In the genomic region with DNA sequence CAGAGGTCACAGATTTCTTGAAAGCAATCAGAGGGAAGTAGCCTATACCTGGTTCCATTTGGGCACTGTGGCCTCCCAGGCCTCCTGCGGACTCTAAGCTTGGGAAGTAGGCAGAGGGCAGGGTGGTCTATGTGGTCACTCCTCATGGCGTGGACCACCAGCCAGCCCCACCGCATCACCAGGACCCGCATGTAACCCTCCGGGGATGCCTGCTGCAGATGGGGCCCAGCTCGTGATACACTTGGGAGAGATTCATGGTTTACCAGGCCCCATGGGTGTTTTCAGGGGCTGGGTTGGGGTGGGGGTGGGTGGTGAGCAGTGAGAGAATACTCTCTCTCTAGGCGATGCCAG, we compare ENCODE assay signal across 18 cellular contexts.
DNase-seq lines count a peak whose midpoint lies in the region; ATAC-seq and TF ChIP-seq lines count a peak whose summit lies in the region.
"Had no signal": no experiment of that assay in that cellular context is flagged by ENCODE, and none has a peak within 500 bp of the region (broad histone marks: within the 10 kb centered on the region; RNA-seq: fewer than 3 reads in every experiment).

No MANE protein-coding gene starts in this region.

- H3K4me1 Mint-ChIP-seq in Calu3 (ENCODE audit: low read depth, unreplicated experiment) = peaks cover 61% of the 10 kb centered on the region
- H3K4me1 Mint-ChIP-seq in endodermal cell = peaks cover 9% of the 10 kb centered on the region

- H3K9ac ChIP-seq in endodermal cell (ENCODE audit: extremely low read depth, low read length, poor library complexity, severe bottlenecking) (no peak overlapping the region), skeletal muscle satellite cell (ENCODE audit: low read depth, low read length) (peak overlapping the region; percentile 35)
- H3K9ac ChIP-seq: KMS-11 had no signal

- intact Hi-C loops in Calu3 (cut with micrococcal nuclease; ENCODE audit: unreplicated experiment) = no loop called here

- H3K4me3 Mint-ChIP-seq in Calu3 (ENCODE audit: low read depth, unreplicated experiment) = no peak overlapping the region
- no peak overlapping the region for H3K4me3 Mint-ChIP-seq in endodermal cell
- H3K4me3 Mint-ChIP-seq: activated naive CD8-positive, alpha-beta T cell treated with anti-CD3 and anti-CD28 coated beads, Interleukin-2, amount 50 U/mL, for 24 hours; brain had no signal

- H3K4me3 ChIP-seq in endodermal cell (ENCODE audit: low read length) (no peak overlapping the region), skeletal muscle satellite cell (ENCODE audit: low read length) (no peak overlapping the region)

- H3K27me3 ChIP-seq in endodermal cell (ENCODE audit: control insufficient read depth, insufficient read depth, low read length, poor library complexity, severe bottlenecking) (no peaks in the 10 kb centered on the region), skeletal muscle satellite cell (ENCODE audit: control insufficient read depth, insufficient read depth, low read length) (no peaks in the 10 kb centered on the region)

- 75 to 94% methylated on average over 1 to 7 of the region's 7 CpGs for WGBS in endodermal cell (ENCODE audit: insufficient coverage in 1 of 2, insufficient read length in 1 of 2), 2 experiments

- POLR2A ChIA-PET in RWPE1 (lab: Yijun Ruan, JAX; ENCODE audit: low non-redundant PET) = no interaction called here

- peaks cover 40% of the 10 kb centered on the region for H3K36me3 Mint-ChIP-seq in Calu3 (ENCODE audit: insufficient read depth, unreplicated experiment)
- no peaks in the 10 kb centered on the region for H3K36me3 Mint-ChIP-seq in endodermal cell (ENCODE audit: low read depth)
- H3K36me3 Mint-ChIP-seq: brain had no signal

- no peaks in the 10 kb centered on the region for H3K36me3 ChIP-seq in endodermal cell (ENCODE audit: control insufficient read depth, insufficient read depth, low read length)
- no peaks in the 10 kb centered on the region for H3K36me3 ChIP-seq in skeletal muscle satellite cell (ENCODE audit: insufficient read depth, low read length)
- H3K36me3 ChIP-seq: neutrophil had no signal

- H3K27ac ChIP-seq in RWPE1 (peak overlapping the region; percentile 65; the same call in 1 of the 2 replicates), endodermal cell (ENCODE audit: low read depth, low read length) (no peak overlapping the region)
- H3K27ac ChIP-seq: KMS-11, neutrophil had no signal

- TF ChIP-seq CTCF in Calu3 (IDR thresholded peaks at IDR 0.05; ENCODE audit: unreplicated experiment) = no peak
- TF ChIP-seq CTCF in RWPE1 (conservative IDR thresholded peaks at IDR 0.05; ENCODE audit: low read depth) = no peak
- no peak for TF ChIP-seq CTCF in endodermal cell (conservative IDR thresholded peaks at IDR 0.05)

- BruUV-seq in Calu3 (replicated peaks; lab: Mats Ljungman, UMichigan) = no TSS peak

- DNase-seq in Calu3 (no peak), RWPE1 (ENCODE audit: low spot score) (no peak), endodermal cell (peak; percentile 17), foreskin melanocyte (no peak)
- DNase-seq: activated effector memory CD4-positive, alpha-beta T cell treated with anti-CD3 and anti-CD28 coated beads, Interleukin-2, amount 50 U/mL, for 16 hours; activated naive CD8-positive, alpha-beta T cell treated with anti-CD3 and anti-CD28 coated beads, Interleukin-2, amount 50 U/mL, for 24 hours; DMS 273 treated with DMSO at 0.1 percent for 48 hours; NCI-H146; NCI-H446 treated with DMSO at 0.1 percent for 48 hours; small intestine; stimulated activated CD4-positive, alpha-beta T cell treated with anti-CD3 and anti-CD28 coated beads, Interleukin-2, amount 100 ng/mL, for 24 hours had no signal

- H3K4me2 ChIP-seq in skeletal muscle satellite cell (ENCODE audit: low read length) = no peak overlapping the region
- H3K4me2 ChIP-seq: KMS-11 had no signal

- no peaks in the 10 kb centered on the region for H3K27me3 Mint-ChIP-seq in Calu3 (ENCODE audit: unreplicated experiment)
- peaks cover 4% of the 10 kb centered on the region for H3K27me3 Mint-ChIP-seq in endodermal cell (ENCODE audit: insufficient read depth)
- H3K27me3 Mint-ChIP-seq: activated naive CD8-positive, alpha-beta T cell treated with anti-CD3 and anti-CD28 coated beads, Interleukin-2, amount 50 U/mL, for 24 hours had no signal

- CTCF ChIA-PET in Calu3 (lab: Charles Lee) = interaction anchor here (0.6 to 1.4 kb wide), 3 partner anchors 9 to 17 kb away, joined by 3 to 5 read pairs (median 4); no protein-coding TSS in a partner anchor
- CTCF ChIA-PET in RWPE1 (lab: Yijun Ruan, JAX) = interaction anchor here (0.9 kb wide), 1 partner anchor 147 kb away, joined by 3 read pairs; no protein-coding TSS in a partner anchor

- H3K4me1 ChIP-seq in endodermal cell (ENCODE audit: control insufficient read depth, insufficient read depth, low read length) (no peaks in the 10 kb centered on the region), skeletal muscle satellite cell (ENCODE audit: control insufficient read depth, insufficient read depth, low read length) (peaks cover 55% of the 10 kb centered on the region)

- peak overlapping the region; percentile 35 for H3K27ac Mint-ChIP-seq in Calu3 (ENCODE audit: unreplicated experiment)
- no peak overlapping the region for H3K27ac Mint-ChIP-seq in endodermal cell
- H3K27ac Mint-ChIP-seq: activated naive CD8-positive, alpha-beta T cell treated with anti-CD3 and anti-CD28 coated beads, Interleukin-2, amount 50 U/mL, for 24 hours had no signal

- ATAC-seq in HG02610 (IDR thresholded peaks at IDR 0.05; ENCODE audit: unreplicated experiment) = no peak
- no peak for ATAC-seq in HG03378 (IDR thresholded peaks at IDR 0.05; ENCODE audit: unreplicated experiment)
- ATAC-seq: activated naive CD8-positive, alpha-beta T cell treated with anti-CD3 and anti-CD28 coated beads, Interleukin-2, amount 50 U/mL, for 24 hours; Right ventricle myocardium inferior had no signal

- H3K9me3 ChIP-seq in endodermal cell (ENCODE audit: control insufficient read depth, low read length) (no peaks in the 10 kb centered on the region), skeletal muscle satellite cell (replicated peaks; ENCODE audit: low read length) (no peaks in the 10 kb centered on the region)
- H3K9me3 ChIP-seq: neutrophil had no signal

- no peaks in the 10 kb centered on the region for H3K9me3 Mint-ChIP-seq in Calu3 (ENCODE audit: low read depth, unreplicated experiment)
- no peaks in the 10 kb centered on the region for H3K9me3 Mint-ChIP-seq in endodermal cell
- H3K9me3 Mint-ChIP-seq: activated naive CD8-positive, alpha-beta T cell treated with anti-CD3 and anti-CD28 coated beads, Interleukin-2, amount 50 U/mL, for 24 hours; brain had no signal
